8 cellular contexts compared by ENCODE assay signal in the genomic region with DNA sequence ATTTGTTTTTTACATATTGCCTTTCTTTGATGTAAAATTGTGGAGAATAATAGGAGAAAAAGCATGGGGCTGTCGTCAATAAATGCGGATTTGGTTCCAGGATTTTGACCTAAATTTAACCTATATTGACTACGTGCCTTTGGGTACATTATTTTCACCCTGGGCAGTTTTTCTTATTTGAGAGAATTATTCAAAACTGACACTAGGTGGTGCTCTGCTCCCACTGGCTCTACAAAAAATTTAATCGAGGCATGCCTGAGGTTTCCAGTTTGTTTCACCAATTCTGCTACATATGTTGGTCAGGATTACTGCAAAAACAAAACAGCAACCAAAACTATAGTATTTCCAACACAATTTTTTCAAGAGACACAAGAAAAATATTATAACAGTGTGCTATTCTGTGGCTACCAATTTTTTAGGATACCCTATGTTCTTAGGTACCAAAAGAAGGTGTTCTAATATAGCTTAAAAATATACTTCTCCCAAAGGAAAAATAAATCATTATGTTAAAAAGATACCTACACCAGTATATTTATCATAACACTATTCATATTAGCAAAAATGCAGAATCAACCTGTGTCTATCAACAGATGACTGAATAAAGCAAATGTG. TPM values are rescaled to one million over a fixed set of nuclear protein-coding genes. Genes with fewer than 3 reads are reported as not detected.
DNase-seq lines count a peak whose midpoint lies in the region; ATAC-seq, FAIRE-seq and TF ChIP-seq lines count a peak whose summit lies in the region.

No MANE protein-coding gene starts in this region.

- in situ Hi-C loops in SK-MEL-5 (cut with HindIII; ENCODE audit: low pct_unique_long_range_greater_than_20kb, low sequenced_read_pairs): no loop called here

- no peak overlapping the region for H3K4me3 ChIP-seq in Jurkat, Clone E6-1 (ENCODE audit: low read length)
- no peak overlapping the region for H3K4me3 ChIP-seq in fibroblast of pulmonary artery (replicated peaks; ENCODE audit: low read depth, low read length)

- DNase-seq in D721Med (ENCODE audit: insufficient read length, low spot score) (no peak), SK-MEL-5 (ENCODE audit: low read depth, low spot score) (peak; percentile 68), fibroblast of pulmonary artery (ENCODE audit: low read depth) (peak; percentile 65), retina (peak; percentile 53), mucosa of gallbladder (ENCODE audit: low spot score) (no peak)
- peak; percentile 12 for DNase-seq in Jurkat, Clone E6-1 (ENCODE audit: low read depth, low spot score)

- peak; percentile 51 for FAIRE-seq in D721Med (lab: Jason Lieb, UNC)

- TF ChIP-seq CTCF in D721Med (IDR thresholded peaks at IDR 0.05; ENCODE audit: insufficient read depth, missing control alignments): peak; percentile 83
- peak; percentile 72 for TF ChIP-seq CTCF in fibroblast of pulmonary artery (IDR thresholded peaks at IDR 0.05; ENCODE audit: low read length, missing control alignments)

- ATAC-seq in GM18870 (IDR thresholded peaks at IDR 0.05; ENCODE audit: unreplicated experiment): peak; percentile 51
- ATAC-seq in GM21381 (IDR thresholded peaks at IDR 0.05; ENCODE audit: unreplicated experiment): no peak

RNA-seq across cellular contexts. Expression of a gene that starts 48.6 kb away (rescaled TPM):
- not detected for polyA plus RNA-seq in Jurkat, Clone E6-1 (2012; ENCODE audit: insufficient read depth, insufficient read length)
- total RNA-seq in SK-MEL-5 (2014; rRNA removed; shearing (Covaris generic)): 200 and 202 TPM in 2 replicates
- polyA plus RNA-seq in SK-MEL-5 (2015; cell fraction: cytosol; rRNA removed): 93.4 and 122 TPM in 2 replicates
- 37.6 and 41.9 TPM in 2 replicates for polyA plus RNA-seq in SK-MEL-5 (2015; cell fraction: nucleus; rRNA removed)
- not detected for total RNA-seq in mucosa of gallbladder

RNA-seq across cellular contexts. Expression of a gene that starts 58.2 kb away (rescaled TPM):
- polyA plus RNA-seq in Jurkat, Clone E6-1 (2012; ENCODE audit: insufficient read depth, insufficient read length): 0.49 TPM
- 59.4 and 60.4 TPM in 2 replicates for total RNA-seq in SK-MEL-5 (2014; rRNA removed; shearing (Covaris generic))
- polyA plus RNA-seq in SK-MEL-5 (2015; cell fraction: cytosol; rRNA removed): 38.1 and 41.5 TPM in 2 replicates
- 19.7 and 20.3 TPM in 2 replicates for polyA plus RNA-seq in SK-MEL-5 (2015; cell fraction: nucleus; rRNA removed)
- 27.9 TPM for total RNA-seq in mucosa of gallbladder

Comparison
In these comparisons a context has a peak if more than half of its experiments do, and no peak if none do; other contexts are left out.
1. DNase-seq: peak in Jurkat, Clone E6-1 (single experiment), SK-MEL-5 (single experiment), fibroblast of pulmonary artery (single experiment) and retina (single experiment); none in D721Med (single experiment) and mucosa of gallbladder (single experiment).
2. RNA of a gene that starts 48.6 kb away (total RNA-seq): 200 to 202 TPM in SK-MEL-5; not detected in mucosa of gallbladder (single experiment); every median in the first group is over 100 times any median in the second.